In the genomic region with DNA sequence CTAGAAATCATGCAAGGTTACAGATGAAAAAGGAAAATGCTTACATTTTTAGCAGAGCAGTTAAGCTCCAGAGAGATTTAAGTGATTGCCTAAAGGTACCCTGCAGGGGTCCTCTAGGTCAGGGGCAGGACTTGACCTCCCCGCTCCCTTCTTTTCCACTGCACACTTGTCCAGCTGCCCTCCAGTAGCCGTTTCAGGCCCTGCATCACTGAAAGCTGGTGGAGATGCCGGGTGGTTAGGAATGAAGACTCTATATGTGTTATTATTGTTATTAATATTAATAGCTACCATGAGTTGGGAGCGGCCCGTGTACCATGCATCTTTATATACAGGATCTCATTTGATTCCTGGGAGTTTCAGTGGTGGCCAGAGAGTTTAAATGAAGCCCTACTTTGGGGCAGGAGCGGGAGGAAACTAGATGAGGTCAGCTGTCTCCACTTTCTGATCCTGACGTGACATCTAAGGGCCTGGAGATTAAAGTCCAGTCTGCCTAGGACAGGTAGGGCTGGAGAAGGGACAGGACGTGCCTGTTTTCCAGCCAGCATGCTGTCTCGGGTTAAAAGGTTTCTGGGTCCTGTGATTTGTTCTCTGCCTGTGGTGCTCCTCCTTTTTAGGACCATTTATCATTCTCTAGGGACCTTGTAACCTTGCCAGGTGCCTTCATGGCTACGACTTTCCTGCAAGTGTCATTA, we compare ENCODE assay signal across 1 cellular context.
TF ChIP-seq lines count a peak whose summit lies in the region.

No MANE protein-coding gene starts in this region.

TF ChIP-seq in WTC11, 78 proteins besides CTCF, POLR2A, EP300 and RAD21 (continued from another document):
- TF ChIP-seq, protein P1, sequence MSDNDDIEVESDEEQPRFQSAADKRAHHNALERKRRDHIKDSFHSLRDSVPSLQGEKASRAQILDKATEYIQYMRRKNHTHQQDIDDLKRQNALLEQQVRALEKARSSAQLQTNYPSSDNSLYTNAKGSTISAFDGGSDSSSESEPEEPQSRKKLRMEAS (CRISPR knock-in tag; IDR thresholded peaks at IDR 0.05), result no peak
- no peak for TF ChIP-seq SMAD4 (CRISPR knock-in tag; IDR thresholded peaks at IDR 0.05)
- TF ChIP-seq HMGA2 (CRISPR knock-in tag; IDR thresholded peaks at IDR 0.05), result no peak
- no peak for TF ChIP-seq ZNF671 (CRISPR knock-in tag; IDR thresholded peaks at IDR 0.05)
- TF ChIP-seq, protein P2, sequence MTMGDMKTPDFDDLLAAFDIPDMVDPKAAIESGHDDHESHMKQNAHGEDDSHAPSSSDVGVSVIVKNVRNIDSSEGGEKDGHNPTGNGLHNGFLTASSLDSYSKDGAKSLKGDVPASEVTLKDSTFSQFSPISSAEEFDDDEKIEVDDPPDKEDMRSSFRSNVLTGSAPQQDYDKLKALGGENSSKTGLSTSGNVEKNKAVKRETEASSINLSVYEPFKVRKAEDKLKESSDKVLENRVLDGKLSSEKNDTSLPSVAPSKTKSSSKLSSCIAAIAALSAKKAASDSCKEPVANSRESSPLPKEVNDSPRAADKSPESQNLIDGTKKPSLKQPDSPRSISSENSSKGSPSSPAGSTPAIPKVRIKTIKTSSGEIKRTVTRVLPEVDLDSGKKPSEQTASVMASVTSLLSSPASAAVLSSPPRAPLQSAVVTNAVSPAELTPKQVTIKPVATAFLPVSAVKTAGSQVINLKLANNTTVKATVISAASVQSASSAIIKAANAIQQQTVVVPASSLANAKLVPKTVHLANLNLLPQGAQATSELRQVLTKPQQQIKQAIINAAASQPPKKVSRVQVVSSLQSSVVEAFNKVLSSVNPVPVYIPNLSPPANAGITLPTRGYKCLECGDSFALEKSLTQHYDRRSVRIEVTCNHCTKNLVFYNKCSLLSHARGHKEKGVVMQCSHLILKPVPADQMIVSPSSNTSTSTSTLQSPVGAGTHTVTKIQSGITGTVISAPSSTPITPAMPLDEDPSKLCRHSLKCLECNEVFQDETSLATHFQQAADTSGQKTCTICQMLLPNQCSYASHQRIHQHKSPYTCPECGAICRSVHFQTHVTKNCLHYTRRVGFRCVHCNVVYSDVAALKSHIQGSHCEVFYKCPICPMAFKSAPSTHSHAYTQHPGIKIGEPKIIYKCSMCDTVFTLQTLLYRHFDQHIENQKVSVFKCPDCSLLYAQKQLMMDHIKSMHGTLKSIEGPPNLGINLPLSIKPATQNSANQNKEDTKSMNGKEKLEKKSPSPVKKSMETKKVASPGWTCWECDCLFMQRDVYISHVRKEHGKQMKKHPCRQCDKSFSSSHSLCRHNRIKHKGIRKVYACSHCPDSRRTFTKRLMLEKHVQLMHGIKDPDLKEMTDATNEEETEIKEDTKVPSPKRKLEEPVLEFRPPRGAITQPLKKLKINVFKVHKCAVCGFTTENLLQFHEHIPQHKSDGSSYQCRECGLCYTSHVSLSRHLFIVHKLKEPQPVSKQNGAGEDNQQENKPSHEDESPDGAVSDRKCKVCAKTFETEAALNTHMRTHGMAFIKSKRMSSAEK (CRISPR knock-in tag; IDR thresholded peaks at IDR 0.05; ENCODE audit: borderline replicate concordance), result no peak
- TF ChIP-seq, protein P3, sequence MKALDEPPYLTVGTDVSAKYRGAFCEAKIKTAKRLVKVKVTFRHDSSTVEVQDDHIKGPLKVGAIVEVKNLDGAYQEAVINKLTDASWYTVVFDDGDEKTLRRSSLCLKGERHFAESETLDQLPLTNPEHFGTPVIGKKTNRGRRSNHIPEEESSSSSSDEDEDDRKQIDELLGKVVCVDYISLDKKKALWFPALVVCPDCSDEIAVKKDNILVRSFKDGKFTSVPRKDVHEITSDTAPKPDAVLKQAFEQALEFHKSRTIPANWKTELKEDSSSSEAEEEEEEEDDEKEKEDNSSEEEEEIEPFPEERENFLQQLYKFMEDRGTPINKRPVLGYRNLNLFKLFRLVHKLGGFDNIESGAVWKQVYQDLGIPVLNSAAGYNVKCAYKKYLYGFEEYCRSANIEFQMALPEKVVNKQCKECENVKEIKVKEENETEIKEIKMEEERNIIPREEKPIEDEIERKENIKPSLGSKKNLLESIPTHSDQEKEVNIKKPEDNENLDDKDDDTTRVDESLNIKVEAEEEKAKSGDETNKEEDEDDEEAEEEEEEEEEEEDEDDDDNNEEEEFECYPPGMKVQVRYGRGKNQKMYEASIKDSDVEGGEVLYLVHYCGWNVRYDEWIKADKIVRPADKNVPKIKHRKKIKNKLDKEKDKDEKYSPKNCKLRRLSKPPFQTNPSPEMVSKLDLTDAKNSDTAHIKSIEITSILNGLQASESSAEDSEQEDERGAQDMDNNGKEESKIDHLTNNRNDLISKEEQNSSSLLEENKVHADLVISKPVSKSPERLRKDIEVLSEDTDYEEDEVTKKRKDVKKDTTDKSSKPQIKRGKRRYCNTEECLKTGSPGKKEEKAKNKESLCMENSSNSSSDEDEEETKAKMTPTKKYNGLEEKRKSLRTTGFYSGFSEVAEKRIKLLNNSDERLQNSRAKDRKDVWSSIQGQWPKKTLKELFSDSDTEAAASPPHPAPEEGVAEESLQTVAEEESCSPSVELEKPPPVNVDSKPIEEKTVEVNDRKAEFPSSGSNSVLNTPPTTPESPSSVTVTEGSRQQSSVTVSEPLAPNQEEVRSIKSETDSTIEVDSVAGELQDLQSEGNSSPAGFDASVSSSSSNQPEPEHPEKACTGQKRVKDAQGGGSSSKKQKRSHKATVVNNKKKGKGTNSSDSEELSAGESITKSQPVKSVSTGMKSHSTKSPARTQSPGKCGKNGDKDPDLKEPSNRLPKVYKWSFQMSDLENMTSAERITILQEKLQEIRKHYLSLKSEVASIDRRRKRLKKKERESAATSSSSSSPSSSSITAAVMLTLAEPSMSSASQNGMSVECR (CRISPR knock-in tag; IDR thresholded peaks at IDR 0.05; ENCODE audit: borderline replicate concordance), result no peak
- TF ChIP-seq, protein P4, sequence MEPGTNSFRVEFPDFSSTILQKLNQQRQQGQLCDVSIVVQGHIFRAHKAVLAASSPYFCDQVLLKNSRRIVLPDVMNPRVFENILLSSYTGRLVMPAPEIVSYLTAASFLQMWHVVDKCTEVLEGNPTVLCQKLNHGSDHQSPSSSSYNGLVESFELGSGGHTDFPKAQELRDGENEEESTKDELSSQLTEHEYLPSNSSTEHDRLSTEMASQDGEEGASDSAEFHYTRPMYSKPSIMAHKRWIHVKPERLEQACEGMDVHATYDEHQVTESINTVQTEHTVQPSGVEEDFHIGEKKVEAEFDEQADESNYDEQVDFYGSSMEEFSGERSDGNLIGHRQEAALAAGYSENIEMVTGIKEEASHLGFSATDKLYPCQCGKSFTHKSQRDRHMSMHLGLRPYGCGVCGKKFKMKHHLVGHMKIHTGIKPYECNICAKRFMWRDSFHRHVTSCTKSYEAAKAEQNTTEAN (CRISPR knock-in tag; IDR thresholded peaks at IDR 0.05), result no peak
